Comparison of ENCODE assay signal across 8 cellular contexts in genomic region chr1:26706315-26706714, GRCh38. TPM values are rescaled to one million over a fixed set of nuclear protein-coding genes. Genes with fewer than 3 reads are reported as not detected.
DNase-seq lines count a peak whose midpoint lies in the region; TF ChIP-seq lines count a peak whose summit lies in the region.

No MANE protein-coding gene starts in this region.

- H3K4me3 ChIP-seq in BLaER1 (peak overlapping the region; percentile 16; the same call in 1 of the 2 replicates), LNCaP clone FGC (ENCODE audit: low read depth, low read length) (peak overlapping the region; percentile 10; the same call in 1 of the 2 replicates)

- no peaks in the 10 kb centered on the region for H3K9me3 Mint-ChIP-seq in dendritic cell treated with granulocyte-macrophage colony-stimulating factor and Interleukin-4, amounts not matched to agents 40 ng/mL and 50 ng/mL, for 4 days
- H3K9me3 Mint-ChIP-seq in nephron progenitor cell = no peaks in the 10 kb centered on the region

- intact Hi-C loops in dendritic cell treated with granulocyte-macrophage colony-stimulating factor and Interleukin-4, amounts not matched to agents 40 ng/mL and 50 ng/mL, for 4 days (cut with micrococcal nuclease) = no loop called here

- H3K4me3 Mint-ChIP-seq in dendritic cell treated with granulocyte-macrophage colony-stimulating factor and Interleukin-4, amounts not matched to agents 40 ng/mL and 50 ng/mL, for 4 days = peak overlapping the region; percentile 26
- peak overlapping the region; percentile 60 for H3K4me3 Mint-ChIP-seq in nephron progenitor cell

- H3K4me1 Mint-ChIP-seq in dendritic cell treated with granulocyte-macrophage colony-stimulating factor and Interleukin-4, amounts not matched to agents 40 ng/mL and 50 ng/mL, for 4 days (ENCODE audit: low read depth) = peaks cover 64% of the 10 kb centered on the region
- H3K4me1 Mint-ChIP-seq in nephron progenitor cell = peaks cover 38% of the 10 kb centered on the region

- H3K9me3 ChIP-seq in BLaER1 = no peaks in the 10 kb centered on the region

- H4K20me1 ChIP-seq in BLaER1 = peaks cover 100% of the 10 kb centered on the region

- peaks cover 67% of the 10 kb centered on the region for H3K4me1 ChIP-seq in BLaER1

- H3K36me3 Mint-ChIP-seq in dendritic cell treated with granulocyte-macrophage colony-stimulating factor and Interleukin-4, amounts not matched to agents 40 ng/mL and 50 ng/mL, for 4 days (ENCODE audit: low read depth) = peaks cover 53% of the 10 kb centered on the region
- H3K36me3 Mint-ChIP-seq in nephron progenitor cell (ENCODE audit: low read depth) = peaks cover 43% of the 10 kb centered on the region

- H3K9ac ChIP-seq in BLaER1 = peak overlapping the region; percentile 52

- peak overlapping the region; percentile 28 for H3K27ac ChIP-seq in BLaER1

- peaks cover 89% of the 10 kb centered on the region for H3K36me3 ChIP-seq in BLaER1

- peak overlapping the region; percentile 89 for H3K4me2 ChIP-seq in BLaER1

- H3K27ac Mint-ChIP-seq in dendritic cell treated with granulocyte-macrophage colony-stimulating factor and Interleukin-4, amounts not matched to agents 40 ng/mL and 50 ng/mL, for 4 days = peak overlapping the region; percentile 59
- peak overlapping the region; percentile 91 for H3K27ac Mint-ChIP-seq in nephron progenitor cell

- no peaks in the 10 kb centered on the region for H3K27me3 Mint-ChIP-seq in dendritic cell treated with granulocyte-macrophage colony-stimulating factor and Interleukin-4, amounts not matched to agents 40 ng/mL and 50 ng/mL, for 4 days
- H3K27me3 Mint-ChIP-seq in nephron progenitor cell (ENCODE audit: low read depth, poor library complexity) = no peaks in the 10 kb centered on the region

- no peak for TF ChIP-seq CTCF in LNCaP clone FGC (IDR thresholded peaks at IDR 0.05; ENCODE audit: control insufficient read depth, extremely low read depth, insufficient read depth)
- TF ChIP-seq CTCF in nephron progenitor cell (IDR thresholded peaks at IDR 0.05) = no peak

- no peak for DNase-seq in LNCaP clone FGC (ENCODE audit: low read depth)
- DNase-seq in nephron progenitor cell = no peak
- DNase-seq in hippocampal formation (lab: John Stamatoyannopoulos, UW) = no peak
- DNase-seq in inferior parietal cortex (ENCODE audit: extremely low spot score) = no peak
- no peak for DNase-seq in A172 (ENCODE audit: low spot score)
- DNase-seq in AG08395 (ENCODE audit: low spot score) = no peak

- no peaks in the 10 kb centered on the region for H3K27me3 ChIP-seq in BLaER1

RNA-seq across cellular contexts. Expression of gene ARID1A, which starts 10.5 kb away (rescaled TPM):
- 8.3 and 9.8 TPM in 2 replicates for total RNA-seq in A172 (2014; rRNA removed; shearing (Covaris generic))
